Comparison of ENCODE assay signal across 8 cellular contexts in the genomic region with DNA sequence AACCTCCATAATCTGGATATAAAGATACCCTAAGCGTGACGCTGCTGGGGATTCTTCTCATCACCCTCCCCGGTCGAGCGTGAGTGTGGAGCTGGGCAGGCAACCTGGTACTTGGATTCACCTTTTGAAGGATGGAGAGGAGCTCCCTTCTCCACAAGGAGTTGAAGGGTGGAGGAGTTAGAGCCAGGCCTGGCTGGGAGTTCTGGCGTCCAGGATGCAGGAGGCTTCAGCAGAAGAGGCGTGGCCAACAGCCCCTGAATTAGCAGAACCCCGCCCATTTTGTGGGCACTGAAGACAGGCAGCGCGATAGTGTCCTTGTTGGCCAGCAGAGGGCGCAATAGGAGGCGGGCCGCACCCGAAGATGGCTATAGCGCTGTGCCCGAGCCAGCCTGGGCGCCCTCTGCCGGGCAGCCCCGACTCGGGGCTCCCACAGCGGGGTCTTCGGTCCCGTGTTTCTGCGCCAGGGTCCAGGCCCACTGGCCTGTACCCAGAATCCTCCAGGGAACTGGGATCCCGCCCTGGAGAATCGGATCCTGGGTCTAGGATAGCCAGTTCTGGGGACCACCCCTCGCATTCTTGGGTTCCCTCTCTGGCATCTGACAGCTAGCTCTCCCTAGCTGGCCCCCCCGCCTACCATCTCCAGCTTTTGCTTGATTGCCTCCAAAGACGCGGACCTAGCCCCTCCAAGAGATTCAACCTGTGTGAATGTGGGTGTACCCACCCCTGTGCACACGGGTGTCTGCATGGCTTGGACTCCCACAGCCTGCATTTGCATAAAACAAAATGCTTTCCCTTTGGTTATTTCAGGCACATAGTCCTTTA. TPM values are rescaled to one million over a fixed set of nuclear protein-coding genes. Genes with fewer than 3 reads are reported as not detected.
A peak's percentile ranks its signal among the peaks of the same experiment; 100 is the strongest.
DNase-seq lines count a peak whose midpoint lies in the region; ATAC-seq and TF ChIP-seq lines count a peak whose summit lies in the region.

No MANE protein-coding gene starts in this region.

- H3K27me3 Mint-ChIP-seq in natural killer cell (ENCODE audit: low read depth in 2 of 2), result peaks cover 0 to 14% of the 10 kb centered on the region in 2 donors
- peaks cover 3% of the 10 kb centered on the region for H3K27me3 Mint-ChIP-seq in stimulated activated memory B cell treated with anti-CD40 and anti-IgM and Interleukin-4, amounts not matched to agents 10 μg/mL and 1 μg/mL and 100 μg/mL, for 72 hours

- H3K9me3 Mint-ChIP-seq in natural killer cell, result no peaks in the 10 kb centered on the region
- H3K9me3 Mint-ChIP-seq in stimulated activated memory B cell treated with anti-CD40 and anti-IgM and Interleukin-4, amounts not matched to agents 10 μg/mL and 1 μg/mL and 100 μg/mL, for 72 hours, result no peaks in the 10 kb centered on the region

- no peak overlapping the region for H3K27ac Mint-ChIP-seq in natural killer cell
- H3K27ac Mint-ChIP-seq in stimulated activated memory B cell treated with anti-CD40 and anti-IgM and Interleukin-4, amounts not matched to agents 10 μg/mL and 1 μg/mL and 100 μg/mL, for 72 hours, result no peak overlapping the region

- H3K9me3 ChIP-seq in PC-9 (ENCODE audit: insufficient read depth, low read depth) (no peaks in the 10 kb centered on the region), esophagus muscularis mucosa (no peaks in the 10 kb centered on the region)

- peaks cover 4% of the 10 kb centered on the region for H3K4me1 ChIP-seq in PC-9 (replicated peaks; ENCODE audit: insufficient read depth)
- H3K4me1 ChIP-seq in esophagus muscularis mucosa, result peaks cover 25 to 41% (median 33%) of the 10 kb centered on the region in 4 donors

- no peaks in the 10 kb centered on the region for H3K9me2 ChIP-seq in PC-9 (ENCODE audit: insufficient read depth)

- H3K27ac ChIP-seq in PC-9 (no peak overlapping the region), esophagus muscularis mucosa (replicated peaks in 1 of 4) (no peak overlapping the region)

- peak; percentile 93 to 98 (median 95) for ATAC-seq in natural killer cell
- peak; percentile 92 for ATAC-seq in stimulated activated memory B cell treated with anti-CD40 and anti-IgM and Interleukin-4, amounts not matched to agents 10 μg/mL and 1 μg/mL and 100 μg/mL, for 72 hours

- H3K79me2 ChIP-seq in PC-9 (ENCODE audit: low read depth), result no peaks in the 10 kb centered on the region

- TF ChIP-seq EP300 in esophagus muscularis mucosa (IDR thresholded peaks at IDR 0.05), result no peak

- peaks cover 13% of the 10 kb centered on the region for H3F3A ChIP-seq in PC-9 (ENCODE audit: insufficient read depth, low read depth)

- peak overlapping the region; percentile 78 for H3K4me3 Mint-ChIP-seq in natural killer cell
- peak overlapping the region; percentile 91 for H3K4me3 Mint-ChIP-seq in stimulated activated memory B cell treated with anti-CD40 and anti-IgM and Interleukin-4, amounts not matched to agents 10 μg/mL and 1 μg/mL and 100 μg/mL, for 72 hours

- H3K36me3 Mint-ChIP-seq in natural killer cell, result no peaks in the 10 kb centered on the region
- no peaks in the 10 kb centered on the region for H3K36me3 Mint-ChIP-seq in stimulated activated memory B cell treated with anti-CD40 and anti-IgM and Interleukin-4, amounts not matched to agents 10 μg/mL and 1 μg/mL and 100 μg/mL, for 72 hours

- BruUV-seq in PC-9 (replicated peaks; lab: Mats Ljungman, UMichigan), result no TSS peak

- H3K36me3 ChIP-seq in PC-9 (ENCODE audit: low read depth), result no peaks in the 10 kb centered on the region
- no peaks in the 10 kb centered on the region for H3K36me3 ChIP-seq in esophagus muscularis mucosa

- H4K20me1 ChIP-seq in PC-9 (ENCODE audit: insufficient read depth), result no peaks in the 10 kb centered on the region

- H3K4me2 ChIP-seq in PC-9, result peak overlapping the region; percentile 81

- CTCF ChIA-PET in PC-9 (lab: Charles Lee), result interaction anchor here (0.6 to 1.0 kb wide), 3 partner anchors 110 to 205 kb away, joined by 3 to 8 read pairs (median 6); a partner anchor contains a TSS

- TF ChIP-seq CTCF in PC-9 (conservative IDR thresholded peaks at IDR 0.05), result peak; percentile 93
- TF ChIP-seq CTCF in esophagus muscularis mucosa (IDR thresholded peaks at IDR 0.05), result peak; percentile 85 to 95 (median 89)
- TF ChIP-seq CTCF in natural killer cell (IDR thresholded peaks at IDR 0.05), result peak; percentile 100

- TF ChIP-seq POLR2A in esophagus muscularis mucosa (IDR thresholded peaks at IDR 0.05; ENCODE audit: low read depth), result no peak

- intact Hi-C loops in PC-9 (cut with micrococcal nuclease; ENCODE audit: unreplicated experiment), result no loop called here
- intact Hi-C loops in esophagus muscularis mucosa (cut with DNase I), result loop anchor here (5.0 kb wide), 1 partner anchor 148 kb away; a partner anchor contains a TSS
- intact Hi-C loops in natural killer cell (cut with micrococcal nuclease), result loop anchor here (2.0 kb wide), 1 partner anchor 154 kb away; no protein-coding TSS in a partner anchor

- H3K4me3 ChIP-seq in PC-9 (peak overlapping the region; percentile 53), esophagus muscularis mucosa (peak overlapping the region in 2 of 4 donors; percentile 8 to 40)

- peak; percentile 93 for DNase-seq in EH (ENCODE audit: low read depth)
- DNase-seq in GOT3 (lab: John Stamatoyannopoulos, UW), result peak; percentile 43
- DNase-seq in Kasumi-1 (lab: John Stamatoyannopoulos, UW), result peak; percentile 89 to 91
- DNase-seq in PC-9, result peak; percentile 73 to 88
- DNase-seq in activated T-cell treated with anti-CD3 and anti-CD28 coated beads for 48 hours (ENCODE audit: low read depth), result peak; percentile 88
- peak; percentile 94 for DNase-seq in esophagus muscularis mucosa (ENCODE audit: extremely low spot score)
- DNase-seq in natural killer cell, result peak; percentile 88

- 44% methylated on average over 12 of the region's 31 CpGs for WGBS in esophagus muscularis mucosa

- H3K27me3 ChIP-seq in PC-9 (ENCODE audit: insufficient read depth, low read depth), result no peaks in the 10 kb centered on the region
- H3K27me3 ChIP-seq in esophagus muscularis mucosa, result peaks cover 0 to 87% (median 26%) of the 10 kb centered on the region in 4 donors

- POLR2A ChIA-PET in PC-9 (lab: Charles Lee; ENCODE audit: unreplicated experiment), result no interaction called here

- peak overlapping the region; percentile 73 for H2AFZ ChIP-seq in PC-9

- H3K4me1 Mint-ChIP-seq in natural killer cell, result peaks cover 17 to 36% of the 10 kb centered on the region in 2 donors
- peaks cover 37% of the 10 kb centered on the region for H3K4me1 Mint-ChIP-seq in stimulated activated memory B cell treated with anti-CD40 and anti-IgM and Interleukin-4, amounts not matched to agents 10 μg/mL and 1 μg/mL and 100 μg/mL, for 72 hours

RNA-seq across cellular contexts. Expression of a gene that starts 26.0 kb away (rescaled TPM):
- total RNA-seq in PC-9 (2021) (37.8 and 53.7 TPM in 2 replicates), esophagus muscularis mucosa (10 to 100 TPM; 28.0 to 37.2 (median 30.8) TPM), natural killer cell (10 to 100 TPM; 10.8 to 15.6 (median 12.3) TPM)

Comparison
In these comparisons a context has a peak if more than half of its experiments do, and no peak if none do; other contexts are left out.
1. DNase-seq: peak in every context shown above with its lines; median percentile 94 in esophagus muscularis mucosa; 93 in EH; 90 in Kasumi-1; 88 in activated T-cell treated with anti-CD3 and anti-CD28 coated beads for 48 hours; 88 in natural killer cell; 80 in PC-9; 43 in GOT3.